ENCODE assay signal across 21 cellular contexts in genomic region chr20:48377940-48378339, GRCh38.
"Had no signal": no experiment of that assay in that cellular context is flagged by ENCODE, and none has a peak within 500 bp of the region (broad histone marks: within the 10 kb centered on the region; RNA-seq: fewer than 3 reads in every experiment).

No MANE protein-coding gene starts in this region.

- H3K36me3 ChIP-seq: left ventricle myocardium inferior, ovary, right atrium auricular region, tibial nerve, uterus had no signal

- ATAC-seq: left colon; naive thymus-derived CD4-positive, alpha-beta T cell; natural killer cell treated with Interleukin-12 subunit alpha and Interleukin-12 subunit beta and Interleukin-15 and Interleukin-18, amount 100 ng/mL, for 72 hours; sciatic nerve; stimulated activated effector memory CD8-positive, alpha-beta T cell treated with anti-CD3 and anti-CD28 coated beads, Interleukin-12 subunit alpha, Interleukin-12 subunit beta, amount 100 ng/mL, for 72 hours had no signal

- H3K27me3 ChIP-seq: ovary, right atrium auricular region, uterus had no signal

- DNase-seq: head of caudate nucleus; hippocampal formation; immature natural killer cell; kidney; left colon; left ventricle myocardium inferior; naive thymus-derived CD4-positive, alpha-beta T cell; ovary; stimulated activated CD4-positive, alpha-beta T cell treated with anti-CD3 and anti-CD28 coated beads, Interleukin-12 subunit alpha, Interleukin-12 subunit beta, amount 100 ng/mL, for 4 hours; stimulated activated CD4-positive, alpha-beta T cell treated with anti-CD3 and anti-CD28 coated beads, Interleukin-15, amount 100 ng/mL, for 24 hours; stimulated activated CD4-positive, alpha-beta T cell treated with anti-CD3 and anti-CD28 coated beads, Interleukin-2, amount 100 ng/mL, for 24 hours; stimulated activated CD4-positive, alpha-beta T cell treated with anti-CD3 and anti-CD28 coated beads, Interleukin-4, amount 100 ng/mL, for 1 hour; stimulated activated naive CD4-positive, alpha-beta T cell; substantia nigra; uterus had no signal

- H3K9me3 ChIP-seq: left ventricle myocardium inferior, ovary, right atrium auricular region, tibial nerve, uterus had no signal

- H3K27ac ChIP-seq: left ventricle myocardium inferior, ovary, right atrium auricular region, skin epidermis, tibial nerve, uterus had no signal

- H3K4me3 ChIP-seq: left ventricle myocardium inferior, ovary, right atrium auricular region, skin epidermis, tibial nerve, uterus had no signal
